15 cellular contexts compared by ENCODE assay signal in the genomic region with DNA sequence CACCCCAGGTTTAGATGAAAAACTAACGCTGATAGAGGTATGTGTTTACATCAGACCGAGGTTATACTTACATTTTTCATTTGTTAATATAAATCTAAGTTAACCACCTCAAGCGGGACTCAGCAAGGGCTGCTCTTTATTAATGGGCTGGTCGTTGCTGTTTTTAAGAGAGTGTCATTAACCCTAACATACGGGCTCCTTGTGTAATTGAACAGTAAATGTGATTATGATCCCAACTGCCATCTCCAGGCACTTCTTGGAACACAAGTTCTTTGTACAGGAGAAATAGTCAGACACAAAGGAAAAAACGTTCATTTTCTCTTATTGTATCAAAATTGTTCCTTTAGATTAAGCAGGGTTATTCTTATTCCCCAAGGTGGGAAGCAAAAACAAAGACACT.
DNase-seq lines count a peak whose midpoint lies in the region; ATAC-seq and TF ChIP-seq lines count a peak whose summit lies in the region.
"Had no signal": no experiment of that assay in that cellular context is flagged by ENCODE, and none has a peak within 500 bp of the region (broad histone marks: within the 10 kb centered on the region; RNA-seq: fewer than 3 reads in every experiment).

No MANE protein-coding gene starts in this region.

- H3K27ac Mint-ChIP-seq in stimulated activated memory B cell treated with anti-CD40 and anti-IgM and Interleukin-4, amounts not matched to agents 10 μg/mL and 1 μg/mL and 100 μg/mL, for 72 hours: no peak overlapping the region
- H3K27ac Mint-ChIP-seq: activated naive CD4-positive, alpha-beta T cell treated with anti-CD3 and anti-CD28 coated beads, Interleukin-2, amount 50 U/mL, for 24 hours; CD4-positive, alpha-beta memory T cell had no signal

- H3K27me3 Mint-ChIP-seq in stimulated activated memory B cell treated with anti-CD40 and anti-IgM and Interleukin-4, amounts not matched to agents 10 μg/mL and 1 μg/mL and 100 μg/mL, for 72 hours: no peaks in the 10 kb centered on the region
- H3K27me3 Mint-ChIP-seq: activated naive CD4-positive, alpha-beta T cell treated with anti-CD3 and anti-CD28 coated beads, Interleukin-2, amount 50 U/mL, for 24 hours; CD4-positive, alpha-beta memory T cell; central memory CD8-positive, alpha-beta T cell had no signal

- WGBS in smooth muscle cell (ENCODE audit: low lambda C conversion rate): 52% methylated on average over 6 of the region's 6 CpGs

- H3F3A ChIP-seq in smooth muscle cell (ENCODE audit: low read depth): no peaks in the 10 kb centered on the region

- TF ChIP-seq CTCF in fibroblast of villous mesenchyme (IDR thresholded peaks at IDR 0.05; ENCODE audit: insufficient read depth, low read depth, low read length): peak; percentile 10
- no peak for TF ChIP-seq CTCF in smooth muscle cell (IDR thresholded peaks at IDR 0.05; ENCODE audit: borderline replicate concordance, insufficient read depth, poor library complexity, severe bottlenecking)

- H3K79me2 ChIP-seq in smooth muscle cell (ENCODE audit: low read depth): no peaks in the 10 kb centered on the region

- H3K4me1 ChIP-seq in smooth muscle cell (ENCODE audit: low read depth): peaks cover 14% of the 10 kb centered on the region

- H3K9me3 ChIP-seq in smooth muscle cell (replicated peaks; ENCODE audit: low read depth): no peaks in the 10 kb centered on the region

- H3K27me3 ChIP-seq in smooth muscle cell (ENCODE audit: low read depth): no peaks in the 10 kb centered on the region

- H3K9ac ChIP-seq in smooth muscle cell (ENCODE audit: low read depth): no peak overlapping the region

- H3K4me3 Mint-ChIP-seq in stimulated activated memory B cell treated with anti-CD40 and anti-IgM and Interleukin-4, amounts not matched to agents 10 μg/mL and 1 μg/mL and 100 μg/mL, for 72 hours: no peak overlapping the region
- H3K4me3 Mint-ChIP-seq: activated naive CD4-positive, alpha-beta T cell treated with anti-CD3 and anti-CD28 coated beads, Interleukin-2, amount 50 U/mL, for 24 hours; CD4-positive, alpha-beta memory T cell; central memory CD8-positive, alpha-beta T cell had no signal

- peak; percentile 32 for DNase-seq in DMS53 (lab: John Stamatoyannopoulos, UW)
- no peak for DNase-seq in DMS53 treated with DMSO at 0.1 percent for 48 hours (lab: John Stamatoyannopoulos, UW; ENCODE audit: unreplicated experiment)
- peak; percentile 69 for DNase-seq in NCI-H748 treated with DMSO at 0.1 percent for 48 hours (lab: John Stamatoyannopoulos, UW)
- peak; percentile 69 for DNase-seq in fibroblast of villous mesenchyme (ENCODE audit: low read depth)
- no peak for DNase-seq in smooth muscle cell (lab: John Stamatoyannopoulos, UW; ENCODE audit: unreplicated experiment)
- DNase-seq: 8988T; activated CD4-positive, CD25-positive, alpha-beta regulatory T cell treated with anti-CD3 and anti-CD28 coated beads, Interleukin-2, amount 50 U/mL, for 72 hours; activated CD8-positive, alpha-beta memory T cell treated with anti-CD3 and anti-CD28 coated beads, Interleukin-2, amount 50 U/mL, for 4 hours; CD4-positive, alpha-beta memory T cell; kidney had no signal

- H4K20me1 ChIP-seq in smooth muscle cell (ENCODE audit: low read depth): no peaks in the 10 kb centered on the region

- ATAC-seq in HG03439 (IDR thresholded peaks at IDR 0.05; ENCODE audit: unreplicated experiment) (no peak), GM18502 (IDR thresholded peaks at IDR 0.05; ENCODE audit: poor library complexity, unreplicated experiment) (no peak)
- no peak for ATAC-seq in stimulated activated memory B cell treated with anti-CD40 and anti-IgM and Interleukin-4, amounts not matched to agents 10 μg/mL and 1 μg/mL and 100 μg/mL, for 72 hours

- H3K36me3 Mint-ChIP-seq in stimulated activated memory B cell treated with anti-CD40 and anti-IgM and Interleukin-4, amounts not matched to agents 10 μg/mL and 1 μg/mL and 100 μg/mL, for 72 hours: peaks cover 11% of the 10 kb centered on the region

- no peak overlapping the region for H3K4me2 ChIP-seq in smooth muscle cell

- H3K4me1 Mint-ChIP-seq in stimulated activated memory B cell treated with anti-CD40 and anti-IgM and Interleukin-4, amounts not matched to agents 10 μg/mL and 1 μg/mL and 100 μg/mL, for 72 hours: no peaks in the 10 kb centered on the region
- H3K4me1 Mint-ChIP-seq: activated naive CD4-positive, alpha-beta T cell treated with anti-CD3 and anti-CD28 coated beads, Interleukin-2, amount 50 U/mL, for 24 hours; central memory CD8-positive, alpha-beta T cell had no signal

- H3K36me3 ChIP-seq in smooth muscle cell (ENCODE audit: low read depth): no peaks in the 10 kb centered on the region

- H3K9me3 Mint-ChIP-seq in stimulated activated memory B cell treated with anti-CD40 and anti-IgM and Interleukin-4, amounts not matched to agents 10 μg/mL and 1 μg/mL and 100 μg/mL, for 72 hours: no peaks in the 10 kb centered on the region
- H3K9me3 Mint-ChIP-seq: activated naive CD4-positive, alpha-beta T cell treated with anti-CD3 and anti-CD28 coated beads, Interleukin-2, amount 50 U/mL, for 24 hours; CD4-positive, alpha-beta memory T cell; central memory CD8-positive, alpha-beta T cell had no signal

- H3K4me3 ChIP-seq in fibroblast of villous mesenchyme (ENCODE audit: low read depth, low read length) (no peak overlapping the region), smooth muscle cell (no peak overlapping the region)

- H3K27ac ChIP-seq in smooth muscle cell (ENCODE audit: low read depth): peak overlapping the region; percentile 28

- no peak overlapping the region for H2AFZ ChIP-seq in smooth muscle cell (ENCODE audit: low read depth)

Comparison
In these comparisons a context has a peak if more than half of its experiments do, and no peak if none do; other contexts are left out.
1. DNase-seq: peak in DMS53 (single experiment), NCI-H748 treated with DMSO at 0.1 percent for 48 hours (single experiment) and fibroblast of villous mesenchyme (single experiment); none in DMS53 treated with DMSO at 0.1 percent for 48 hours (single experiment) and smooth muscle cell (single experiment).